ENCODE assay signal across 7 cellular contexts in genomic region chr6:170584181-170584953, GRCh38. TPM values are rescaled to one million over a fixed set of nuclear protein-coding genes. Genes with fewer than 3 reads are reported as not detected.
DNase-seq lines count a peak whose midpoint lies in the region; ATAC-seq, FAIRE-seq and TF ChIP-seq lines count a peak whose summit lies in the region.

Gene PDCD2 (minus strand): TSS chr6:170584637. CDS start chr6:170584581, 56 bp downstream.

- H2AFZ ChIP-seq in hepatocyte, result peak within 1 kb of the TSS; percentile 92

- H3K9me3 ChIP-seq in hepatocyte (ENCODE audit: low read depth), result no peaks in the 10 kb centered on the region

- DNase-seq in GM18507 (ENCODE audit: extremely low spot score, insufficient read length, low read depth), result peak; percentile 88
- DNase-seq in NCI-H2029 (lab: John Stamatoyannopoulos, UW), result peak; percentile 95
- DNase-seq in T-helper 22 cell (ENCODE audit: low read depth), result peak; percentile 88
- peak; percentile 60 for DNase-seq in astrocyte of the cerebellum (ENCODE audit: low read depth)
- peak; percentile 96 for DNase-seq in hepatocyte (ENCODE audit: low spot score)
- DNase-seq in retina, result peak; percentile 93

- H3K79me2 ChIP-seq in hepatocyte, result peaks cover 11% of the 10 kb centered on the region

- H3K27ac ChIP-seq in hepatocyte, result peak within 1 kb of the TSS; percentile 91

- in situ Hi-C loops in astrocyte of the cerebellum (cut with HindIII; ENCODE audit: low sequenced_read_pairs), result no loop called here

- WGBS in hepatocyte (ENCODE audit: low lambda C conversion rate, missing lambda C conversion rate), result under 1% methylated on average over 64 of the region's 81 CpGs

- FAIRE-seq in GM18507 (lab: Jason Lieb, UNC), result peak; percentile 98

- ATAC-seq in HG02981 (IDR thresholded peaks at IDR 0.05; ENCODE audit: unreplicated experiment), result peak; percentile 98

- H3K27me3 ChIP-seq in hepatocyte, result no peaks in the 10 kb centered on the region

- H3K9me2 ChIP-seq in hepatocyte (replicated peaks; ENCODE audit: insufficient read depth), result no peaks in the 10 kb centered on the region

- H3K4me3 ChIP-seq in astrocyte of the cerebellum (ENCODE audit: low read depth, low read length) (peak within 1 kb of the TSS; percentile 93), hepatocyte (peak within 1 kb of the TSS; percentile 93)

- no peaks in the 10 kb centered on the region for H4K20me1 ChIP-seq in hepatocyte (ENCODE audit: insufficient read depth, poor library complexity, severe bottlenecking)

- TF ChIP-seq CTCF in astrocyte of the cerebellum (IDR thresholded peaks at IDR 0.05; ENCODE audit: low read depth, low read length, missing control alignments) (no peak), hepatocyte (IDR thresholded peaks at IDR 0.05; ENCODE audit: poor library complexity) (no peak)

- H3K4me2 ChIP-seq in hepatocyte, result peak within 1 kb of the TSS; percentile 85

- peaks cover 9% of the 10 kb centered on the region for H3K4me1 ChIP-seq in hepatocyte (ENCODE audit: insufficient read depth)

- no peaks in the 10 kb centered on the region for H3K36me3 ChIP-seq in hepatocyte (replicated peaks; ENCODE audit: insufficient read depth, low read depth)

RNA-seq across cellular contexts. Expression of gene PDCD2, which starts in this region (rescaled TPM):
- total RNA-seq in hepatocyte, result 75.0 and 77.8 TPM in 2 replicates
- polyA plus RNA-seq in hepatocyte, result 64.0 and 65.2 TPM in 2 replicates

Comparison
In these comparisons a context has a peak if more than half of its experiments do, and no peak if none do; other contexts are left out.
1. Peak in every context shown above with its lines: DNase-seq, ATAC-seq, H3K4me3 ChIP-seq and H3K27ac ChIP-seq.